Comparison of ENCODE assay signal across 10 cellular contexts in genomic region chr9:134283111-134283515, GRCh38. TPM values are rescaled to one million over a fixed set of nuclear protein-coding genes. Genes with fewer than 3 reads are reported as not detected.
DNase-seq lines count a peak whose midpoint lies in the region; ATAC-seq and TF ChIP-seq lines count a peak whose summit lies in the region.
"Had no signal": no experiment of that assay in that cellular context is flagged by ENCODE, and none has a peak within 500 bp of the region (broad histone marks: within the 10 kb centered on the region; RNA-seq: fewer than 3 reads in every experiment).

No MANE protein-coding gene starts in this region.

- no peak overlapping the region for H3K27ac Mint-ChIP-seq in nephron progenitor cell
- H3K27ac Mint-ChIP-seq: HFFc6 had no signal

- H3K9me3 Mint-ChIP-seq in nephron progenitor cell: no peaks in the 10 kb centered on the region
- H3K9me3 Mint-ChIP-seq: HFFc6 had no signal

- intact Hi-C loops in heart right ventricle (cut with DNase I): loop anchor here in 3 of 10 donors (5.0 to 10.0 kb wide), 2 partner anchors 39 to 108 kb away; no protein-coding TSS in a partner anchor

- WGBS in heart right ventricle, 2 donors: 22 to 35% methylated on average over 22 to 23 of the region's 23 CpGs

- peaks cover 38% of the 10 kb centered on the region for H3K4me1 Mint-ChIP-seq in nephron progenitor cell

- no peak for TF ChIP-seq CTCF in heart right ventricle (IDR thresholded peaks at IDR 0.05)
- TF ChIP-seq CTCF in nephron progenitor cell (IDR thresholded peaks at IDR 0.05): no peak

- H3K27me3 Mint-ChIP-seq in nephron progenitor cell (ENCODE audit: low read depth, poor library complexity): peaks cover 25% of the 10 kb centered on the region

- H3K36me3 Mint-ChIP-seq in nephron progenitor cell (ENCODE audit: low read depth): no peaks in the 10 kb centered on the region

- H3K36me3 ChIP-seq in adipocyte (ENCODE audit: control insufficient read depth, insufficient read depth, low read length, severe bottlenecking) (no peaks in the 10 kb centered on the region), heart right ventricle (no peaks in the 10 kb centered on the region), skeletal muscle satellite cell (ENCODE audit: insufficient read depth, low read length) (no peaks in the 10 kb centered on the region)

- peak overlapping the region in 6 of 10 donors; percentile 36 to 81 (median 67) for H3K27ac ChIP-seq in heart right ventricle

- peaks cover 18% of the 10 kb centered on the region for H3K4me1 ChIP-seq in adipocyte (ENCODE audit: control insufficient read depth, insufficient read depth, low read length)
- H3K4me1 ChIP-seq in heart right ventricle: peaks cover 6 to 22% (median 11%) of the 10 kb centered on the region in 9 donors
- peaks cover 5% of the 10 kb centered on the region for H3K4me1 ChIP-seq in skeletal muscle satellite cell (ENCODE audit: control insufficient read depth, insufficient read depth, low read length)

- peak; percentile 53 to 83 (median 74) for ATAC-seq in heart right ventricle
- ATAC-seq in HG02588 (IDR thresholded peaks at IDR 0.05; ENCODE audit: unreplicated experiment): no peak
- no peak for ATAC-seq in GM18519 (IDR thresholded peaks at IDR 0.05; ENCODE audit: low FRiP score, unreplicated experiment)
- ATAC-seq in GM21360 (IDR thresholded peaks at IDR 0.05; ENCODE audit: unreplicated experiment): no peak

- H3K27me3 ChIP-seq in adipocyte (replicated peaks; ENCODE audit: control insufficient read depth, insufficient read depth, low read length): no peaks in the 10 kb centered on the region
- H3K27me3 ChIP-seq in heart right ventricle: peaks cover 0 to 14% (median 0%) of the 10 kb centered on the region in 7 donors
- H3K27me3 ChIP-seq in skeletal muscle satellite cell (ENCODE audit: control insufficient read depth, insufficient read depth, low read length): peaks cover 33% of the 10 kb centered on the region

- no peak overlapping the region for H3K4me3 ChIP-seq in adipocyte (ENCODE audit: low read length)
- no peak overlapping the region for H3K4me3 ChIP-seq in heart right ventricle
- no peak overlapping the region for H3K4me3 ChIP-seq in skeletal muscle satellite cell (ENCODE audit: low read length)

- H3K4me3 Mint-ChIP-seq in nephron progenitor cell: no peak overlapping the region
- H3K4me3 Mint-ChIP-seq: HFFc6 had no signal

- H3K4me2 ChIP-seq in skeletal muscle satellite cell (ENCODE audit: low read length): peak overlapping the region; percentile 63

- H3K9ac ChIP-seq in adipocyte (ENCODE audit: low read length) (peak overlapping the region; percentile 41), skeletal muscle satellite cell (ENCODE audit: low read depth, low read length) (no peak overlapping the region)

- DNase-seq in EH (ENCODE audit: low read depth) (peak; percentile 76), adipocyte (ENCODE audit: low read depth) (no peak), heart right ventricle (peak; percentile 40 to 82), nephron progenitor cell (no peak)
- DNase-seq: HFFc6, NCI-H1417 treated with DMSO at 0.1 percent for 48 hours had no signal

- peaks cover 6% of the 10 kb centered on the region for H3K9me3 ChIP-seq in adipocyte (ENCODE audit: control insufficient read depth, low read length)
- H3K9me3 ChIP-seq in heart right ventricle: peaks cover 0 to 4% (median 0%) of the 10 kb centered on the region in 11 donors
- H3K9me3 ChIP-seq in skeletal muscle satellite cell (replicated peaks; ENCODE audit: low read length): no peaks in the 10 kb centered on the region

RNA-seq across cellular contexts. Expression of gene RXRA, which starts 43.1 kb away (rescaled TPM):
- 10 to 100 TPM; 38.4 to 92.3 (median 43.6) TPM for total RNA-seq in heart right ventricle
- 10 to 100 TPM; 22.6 to 39.1 TPM for polyA plus RNA-seq in heart right ventricle
- 9.9 and 16.6 TPM in 2 replicates for total RNA-seq in skeletal muscle satellite cell (2012; rRNA removed)

Comparison
In these comparisons a context has a peak if more than half of its experiments do, and no peak if none do; other contexts are left out.
1. DNase-seq: peak in EH (single experiment) and heart right ventricle (2 of 2); none in adipocyte (single experiment) and nephron progenitor cell (single experiment).
2. ATAC-seq: peak in heart right ventricle (8 of 8); none in HG02588 (single experiment), GM18519 (single experiment) and GM21360 (single experiment).